ENCODE assay signal across 35 cellular contexts in the genomic region with DNA sequence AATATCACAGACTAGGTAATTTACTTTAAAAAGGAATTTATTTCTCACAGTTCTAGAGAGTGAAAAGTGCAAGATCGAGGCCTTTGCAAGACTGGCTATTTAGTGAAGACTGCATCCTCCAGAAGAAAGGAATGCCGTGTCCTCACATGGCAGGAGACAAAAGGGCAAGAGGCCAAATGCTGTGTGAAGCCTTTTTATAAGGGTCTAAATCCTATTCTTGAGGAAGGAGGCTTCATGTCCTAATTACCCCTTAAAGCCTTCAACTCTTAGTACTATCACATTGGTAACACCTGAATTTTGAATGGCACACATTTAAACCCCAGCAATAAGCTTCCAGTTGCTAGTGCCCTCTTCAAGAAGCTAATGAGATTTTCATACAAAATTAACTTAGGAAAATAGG.
"Had no signal": no experiment of that assay in that cellular context is flagged by ENCODE, and none has a peak within 500 bp of the region (broad histone marks: within the 10 kb centered on the region; RNA-seq: fewer than 3 reads in every experiment).

No MANE protein-coding gene starts in this region.

- H3K27me3 ChIP-seq: adrenal gland, body of pancreas, brain microvascular endothelial cell, breast epithelium had no signal

- H3K4me3 ChIP-seq: adrenal gland, body of pancreas, breast epithelium had no signal

- H3K4me3 Mint-ChIP-seq: activated B cell treated with CpG ODN at 0.5 μM for 24 hours; activated CD4-positive, alpha-beta memory T cell treated with anti-CD3 and anti-CD28 coated beads for 36 hours; activated CD4-positive, alpha-beta T cell treated with anti-CD3 and anti-CD28 coated beads, Interleukin-2, amount 10 ng/mL, durations not matched to agents 24 days and 14 days; activated CD8-positive, alpha-beta T cell treated with anti-CD3 and anti-CD28 coated beads for 36 hours; activated naive CD4-positive, alpha-beta T cell treated with anti-CD3 and anti-CD28 coated beads for 36 hours; activated naive CD8-positive, alpha-beta T cell treated with anti-CD3 and anti-CD28 coated beads for 36 hours; activated T-cell treated with anti-CD3 and anti-CD28 coated beads, Interleukin-2, amount 50 U/mL, for 4 hours; activated T-cell treated with anti-CD3 and anti-CD28 coated beads, Interleukin-2, amount 50 U/mL, for 72 hours; activated T-helper 1 cell treated with anti-CD3 and anti-CD28 coated beads, Interleukin-12 subunit alpha, Interleukin-12 subunit beta, Interleukin-2, Interleukin-4 antibody, amounts not matched to agents 30 ng/mL and 10 ng/mL and 1 ng/mL, durations not matched to agents 14 hours and 24 hours and 36 hours; activated T-helper 17 cell treated with anti-CD3 and anti-CD28 coated beads, Interleukin-2, amount 50 U/mL, for 72 hours; T-helper 1 cell treated with Interleukin-12 subunit alpha and Interleukin-12 subunit beta and Interleukin-4 antibody, amounts not matched to agents 30 μg/mL and 1 μg/mL, for 36 hours; T-helper 2 cell treated with Interferon-gamma antibody and Interleukin-4, amounts not matched to agents 5 μg/mL and 100 μg/mL, for 36 hours had no signal

- H3K27me3 Mint-ChIP-seq: activated B cell treated with CpG ODN at 0.5 μM for 24 hours; activated CD4-positive, alpha-beta memory T cell treated with anti-CD3 and anti-CD28 coated beads for 36 hours; activated CD4-positive, alpha-beta T cell treated with anti-CD3 and anti-CD28 coated beads, Interleukin-2, amount 10 ng/mL, durations not matched to agents 24 days and 14 days; activated CD8-positive, alpha-beta T cell treated with anti-CD3 and anti-CD28 coated beads for 36 hours; activated naive CD8-positive, alpha-beta T cell treated with anti-CD3 and anti-CD28 coated beads for 36 hours; activated T-helper 17 cell treated with anti-CD3 and anti-CD28 coated beads, Interleukin-2, amount 50 U/mL, for 72 hours had no signal

- H3K36me3 ChIP-seq: adrenal gland, brain microvascular endothelial cell, breast epithelium had no signal

- DNase-seq: activated B cell treated with CpG ODN at 0.5 μM for 24 hours; activated CD4-positive, alpha-beta memory T cell treated with anti-CD3 and anti-CD28 coated beads for 36 hours; activated CD4-positive, alpha-beta T cell treated with anti-CD3 and anti-CD28 coated beads for 4 hours; activated CD4-positive, alpha-beta T cell treated with anti-CD3 and anti-CD28 coated beads, Interleukin-2, amount 10 ng/mL, durations not matched to agents 24 days and 14 days; activated CD4-positive, alpha-beta T cell treated with anti-CD3 and anti-CD28 coated beads, Interleukin-2, amount 50 U/mL, for 1 hour; activated CD4-positive, alpha-beta T cell treated with anti-CD3 and anti-CD28 coated beads, Interleukin-2, amount 50 U/mL, for 4 hours; activated CD4-positive, CD25-positive, alpha-beta regulatory T cell treated with anti-CD3 and anti-CD28 coated beads, Interleukin-2, amount 50 U/mL, for 72 hours; activated CD8-positive, alpha-beta memory T cell treated with anti-CD3 and anti-CD28 coated beads, Interleukin-2, amount 50 U/mL, for 4 hours; activated CD8-positive, alpha-beta T cell treated with anti-CD3 and anti-CD28 coated beads for 36 hours; activated effector memory CD4-positive, alpha-beta T cell treated with anti-CD3 and anti-CD28 coated beads, Interleukin-2, amount 50 U/mL, for 16 hours; activated gamma-delta T cell treated with Interleukin-2 at 50 U/mL for 16 hours; activated naive CD4-positive, alpha-beta T cell; activated naive CD4-positive, alpha-beta T cell treated with anti-CD3 and anti-CD28 coated beads for 36 hours; activated naive CD4-positive, alpha-beta T cell treated with anti-CD3 and anti-CD28 coated beads, Interleukin-2, amount 50 U/mL, for 16 hours; activated naive CD8-positive, alpha-beta T cell treated with anti-CD3 and anti-CD28 coated beads for 36 hours; activated T-cell treated with anti-CD3 and anti-CD28 coated beads for 4 hours; activated T-cell treated with anti-CD3 and anti-CD28 coated beads, Interleukin-2, amount 50 U/mL, for 1 hour; activated T-cell treated with anti-CD3 and anti-CD28 coated beads, Interleukin-2, amount 50 U/mL, for 4 hours; activated T-cell treated with anti-CD3 and anti-CD28 coated beads, Interleukin-2, amount 50 U/mL, for 72 hours; adrenal gland; amniotic stem cell; aorta; body of pancreas; brain microvascular endothelial cell; central memory CD4-positive, alpha-beta T cell; T-helper 1 cell; T-helper 2 cell; T-helper 9 cell had no signal

- H3K27ac Mint-ChIP-seq: activated B cell treated with CpG ODN at 0.5 μM for 24 hours; activated CD4-positive, alpha-beta memory T cell treated with anti-CD3 and anti-CD28 coated beads for 36 hours; activated CD4-positive, alpha-beta T cell treated with anti-CD3 and anti-CD28 coated beads, Interleukin-2, amount 10 ng/mL, durations not matched to agents 24 days and 14 days; activated CD8-positive, alpha-beta T cell treated with anti-CD3 and anti-CD28 coated beads for 36 hours; activated naive CD4-positive, alpha-beta T cell treated with anti-CD3 and anti-CD28 coated beads for 36 hours; activated naive CD4-positive, alpha-beta T cell treated with anti-CD3 and anti-CD28 coated beads, Interleukin-2, amount 50 U/mL, for 72 hours; activated naive CD8-positive, alpha-beta T cell treated with anti-CD3 and anti-CD28 coated beads for 36 hours; activated T-cell treated with anti-CD3 and anti-CD28 coated beads, Interleukin-2, amount 50 U/mL, for 72 hours; activated T-helper 1 cell treated with anti-CD3 and anti-CD28 coated beads, Interleukin-12 subunit alpha, Interleukin-12 subunit beta, Interleukin-2, Interleukin-4 antibody, amounts not matched to agents 30 ng/mL and 10 ng/mL and 1 ng/mL, durations not matched to agents 14 hours and 24 hours and 36 hours; activated T-helper 17 cell treated with anti-CD3 and anti-CD28 coated beads, Interleukin-2, amount 50 U/mL, for 72 hours; T-helper 1 cell treated with Interleukin-12 subunit alpha and Interleukin-12 subunit beta and Interleukin-4 antibody, amounts not matched to agents 30 μg/mL and 1 μg/mL, for 36 hours; T-helper 2 cell treated with Interferon-gamma antibody and Interleukin-4, amounts not matched to agents 5 μg/mL and 100 μg/mL, for 36 hours had no signal

- H3K4me1 ChIP-seq: adrenal gland, body of pancreas, breast epithelium had no signal

- H3K4me1 Mint-ChIP-seq: activated B cell treated with CpG ODN at 0.5 μM for 24 hours; activated CD4-positive, alpha-beta T cell treated with anti-CD3 and anti-CD28 coated beads, Interleukin-2, amount 10 ng/mL, durations not matched to agents 24 days and 14 days; activated naive CD8-positive, alpha-beta T cell treated with anti-CD3 and anti-CD28 coated beads for 36 hours; activated T-helper 17 cell treated with anti-CD3 and anti-CD28 coated beads, Interleukin-2, amount 50 U/mL, for 72 hours had no signal

- H3K9me3 ChIP-seq: adrenal gland, body of pancreas, breast epithelium had no signal

- H3K36me3 Mint-ChIP-seq: activated CD4-positive, alpha-beta memory T cell treated with anti-CD3 and anti-CD28 coated beads for 36 hours; activated naive CD8-positive, alpha-beta T cell treated with anti-CD3 and anti-CD28 coated beads for 36 hours had no signal

- H3K27ac ChIP-seq: adrenal gland, body of pancreas, brain microvascular endothelial cell, breast epithelium, VCaP had no signal
